In the genomic region with DNA sequence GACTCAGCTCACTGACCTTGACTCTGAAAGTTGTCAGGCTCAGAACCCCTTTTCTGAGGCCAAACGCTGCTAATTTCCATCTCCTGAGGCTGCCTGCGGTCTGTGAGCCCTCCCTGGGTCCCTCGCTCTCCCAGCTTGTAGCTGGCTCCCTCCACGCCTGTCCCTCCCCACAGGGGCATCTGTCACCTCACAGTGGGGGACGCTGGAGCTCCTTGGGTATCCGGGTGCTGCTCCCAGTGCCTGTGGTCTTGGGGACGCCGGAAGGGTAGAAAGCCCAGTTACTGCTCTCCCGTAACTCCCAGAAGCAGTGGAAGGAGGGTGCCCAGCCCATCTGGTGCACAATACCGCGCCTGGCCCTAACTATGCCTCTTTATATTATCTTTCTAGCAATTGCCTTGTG, we compare ENCODE assay signal across 18 cellular contexts. TPM values are rescaled to one million over a fixed set of nuclear protein-coding genes. Genes with fewer than 3 reads are reported as not detected.
"Had no signal": no experiment of that assay in that cellular context is flagged by ENCODE, and none has a peak within 500 bp of the region (broad histone marks: within the 10 kb centered on the region; RNA-seq: fewer than 3 reads in every experiment).

No MANE protein-coding gene starts in this region.

- H3K4me3 Mint-ChIP-seq: memory B cell; T-helper 1 cell treated with Interleukin-12 subunit alpha and Interleukin-12 subunit beta and Interleukin-4 antibody, amounts not matched to agents 30 μg/mL and 1 μg/mL, for 36 hours had no signal

- ATAC-seq: activated CD4-positive, CD25-positive, alpha-beta regulatory T cell treated with anti-CD3 and anti-CD28 coated beads, Interleukin-2, amount 50 U/mL, for 24 hours; gastroesophageal sphincter; heart left ventricle; stimulated activated naive CD8-positive, alpha-beta T cell treated with anti-CD3 and anti-CD28 coated beads, Interleukin-15, Interleukin-2, amounts not matched to agents 100 U/mL and 50 U/mL, for 24 hours had no signal

- H3K36me3 ChIP-seq: ascending aorta, esophagus muscularis mucosa, gastroesophageal sphincter, heart left ventricle, left ventricle myocardium inferior, SJSA1, tibial artery, uterus had no signal

- H3K27ac Mint-ChIP-seq: memory B cell; T-helper 1 cell treated with Interleukin-12 subunit alpha and Interleukin-12 subunit beta and Interleukin-4 antibody, amounts not matched to agents 30 μg/mL and 1 μg/mL, for 36 hours had no signal

- H3K9me3 ChIP-seq: uterus had no signal

- H3K27me3 ChIP-seq: ascending aorta, heart left ventricle, SJSA1, uterus had no signal

- H3K27me3 Mint-ChIP-seq: memory B cell had no signal

- H3K4me3 ChIP-seq: ascending aorta, esophagus muscularis mucosa, gastroesophageal sphincter, heart left ventricle, left ventricle myocardium inferior, SJSA1, tibial artery, uterus had no signal

- H3K27ac ChIP-seq: ascending aorta, esophagus muscularis mucosa, gastroesophageal sphincter, heart left ventricle, left ventricle myocardium inferior, parathyroid adenoma, SJSA1, tibial artery, uterus had no signal

- DNase-seq: cerebellar nuclear complex; effector CD8-positive, alpha-beta T cell; stimulated activated CD4-positive, alpha-beta T cell treated with anti-CD3 and anti-CD28 coated beads, Interleukin-2, amount 100 ng/mL, for 24 hours; stimulated activated naive CD8-positive, alpha-beta T cell treated with anti-CD3 and anti-CD28 coated beads, Interleukin-15, Interleukin-2, amounts not matched to agents 100 U/mL and 50 U/mL, for 24 hours; substantia nigra; uterus had no signal

- H3K4me1 ChIP-seq: parathyroid adenoma had no signal

RNA-seq across cellular contexts. Expression of a gene that starts 13.0 kb away (rescaled TPM):
- total RNA-seq: ascending aorta, kidney epithelial cell, SJSA1 had no signal
